In genomic region chrX:53447441-53447840, GRCh38 we compare ENCODE assay signal across 6 cellular contexts. TPM values are rescaled to one million over a fixed set of nuclear protein-coding genes. Genes with fewer than 3 reads are reported as not detected.
"Had no signal": no experiment of that assay in that cellular context is flagged by ENCODE, and none has a peak within 500 bp of the region (broad histone marks: within the 10 kb centered on the region; RNA-seq: fewer than 3 reads in every experiment).

No MANE protein-coding gene starts in this region.

- DNase-seq: IMR-90, KBM-7 had no signal

- ATAC-seq: HepG2, K562 had no signal

- H3K4me3 ChIP-seq: K562 had no signal

- H3K27ac ChIP-seq: HL-60 had no signal

- FAIRE-seq: HepG2, HTR-8/SVneo, K562 had no signal

RNA-seq across cellular contexts. Expression of gene RIBC1, which starts 24.8 kb away (rescaled TPM):
- polyA plus RNA-seq: HepG2 had no signal
